ENCODE assay signal across 23 cellular contexts in the genomic region with DNA sequence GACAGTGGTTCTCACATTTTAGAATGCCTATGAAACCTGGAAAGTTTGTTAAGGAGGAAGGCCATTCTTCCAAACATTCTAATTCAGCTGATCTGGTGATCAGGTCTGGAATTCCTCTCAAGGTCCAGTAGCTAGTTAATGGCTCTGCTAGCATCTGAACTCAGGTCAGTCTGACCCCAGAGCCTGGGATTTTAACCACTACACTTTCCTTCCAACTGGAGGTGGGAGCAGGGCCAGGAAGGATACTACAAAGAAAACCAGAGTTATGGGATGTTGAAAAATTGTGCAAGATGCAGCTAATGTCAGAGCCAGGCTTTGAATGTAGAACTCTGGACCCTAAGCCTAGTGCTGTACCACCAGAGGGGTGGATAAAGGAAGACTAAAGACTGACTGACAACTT.
DNase-seq lines count a peak whose midpoint lies in the region; FAIRE-seq and TF ChIP-seq lines count a peak whose summit lies in the region.
"Had no signal": no experiment of that assay in that cellular context is flagged by ENCODE, and none has a peak within 500 bp of the region (broad histone marks: within the 10 kb centered on the region; RNA-seq: fewer than 3 reads in every experiment).

No MANE protein-coding gene starts in this region.

- H3K4me3 ChIP-seq in fibroblast of villous mesenchyme (ENCODE audit: low read depth, low read length), result no peak overlapping the region
- no peak overlapping the region for H3K4me3 ChIP-seq in uterus
- H3K4me3 ChIP-seq: BLaER1 had no signal

- POLR2A ChIA-PET in GM10248 (lab: Yijun Ruan, JAX), result no interaction called here

- intact Hi-C loops in uterus (cut with DNase I; ENCODE audit: low total_unique reads), result no loop called here

- H3K4me1 ChIP-seq in uterus, result no peaks in the 10 kb centered on the region
- H3K4me1 ChIP-seq: BE2C, BLaER1, Caco-2 had no signal

- no peaks in the 10 kb centered on the region for H3K36me3 ChIP-seq in uterus
- H3K36me3 ChIP-seq: BE2C, BLaER1 had no signal

- peak overlapping the region in 1 of 2 donors; percentile 34 for H3K27ac ChIP-seq in uterus
- H3K27ac ChIP-seq: BLaER1 had no signal

- no peaks in the 10 kb centered on the region for H3K9me3 ChIP-seq in uterus
- H3K9me3 ChIP-seq: BE2C, Caco-2 had no signal

- H3K27me3 ChIP-seq in uterus, result no peaks in the 10 kb centered on the region
- H3K27me3 ChIP-seq: BE2C, BLaER1 had no signal

- CTCF ChIA-PET in GM10248 (lab: Yijun Ruan, JAX), result no interaction called here

- TF ChIP-seq POLR2A in uterus (IDR thresholded peaks at IDR 0.05), result no peak
- TF ChIP-seq POLR2A in GM12891 (IDR thresholded peaks at IDR 0.05; ENCODE audit: low read depth, low read length), result no peak

- DNase-seq in ELF-1 (ENCODE audit: low read depth, low spot score), result peak; percentile 2
- DNase-seq in GM10248 (ENCODE audit: extremely low spot score), result peak; percentile 3
- peak; percentile 17 for DNase-seq in fibroblast of villous mesenchyme (ENCODE audit: low read depth)
- DNase-seq in uterus, result peak; percentile 73 to 75
- no peak for DNase-seq in COR-L47 (lab: John Stamatoyannopoulos, UW)
- no peak for DNase-seq in GM20000 (ENCODE audit: low spot score)
- no peak for DNase-seq in GM12891 (ENCODE audit: insufficient read length, low spot score)
- DNase-seq: 8988T; ACHN; BE2C; C1 segment of cervical spinal cord; Caco-2; Calu3; CD4-positive, alpha-beta memory T cell; CD4-positive, CD25-positive, alpha-beta regulatory T cell; CD8-positive, alpha-beta memory T cell; DMS79 treated with DMSO at 0.1 percent for 48 hours; GDM1 had no signal

- no peak for FAIRE-seq in GM12891 (lab: Jason Lieb, UNC)
- FAIRE-seq: A204.1, D721Med, GM12892, GM18507 had no signal

- TF ChIP-seq CTCF in GM10248 (IDR thresholded peaks at IDR 0.05; ENCODE audit: control extremely low read depth, extremely low read depth, low read depth, missing control alignments) (no peak), fibroblast of villous mesenchyme (IDR thresholded peaks at IDR 0.05; ENCODE audit: insufficient read depth, low read depth, low read length) (no peak), uterus (IDR thresholded peaks at IDR 0.05) (no peak), GM20000 (IDR thresholded peaks at IDR 0.05; ENCODE audit: extremely low read depth, missing control alignments) (no peak)

TF ChIP-seq in GM12891, 5 proteins besides CTCF, POLR2A, EP300 and RAD21:
- TF ChIP-seq TAF1 (IDR thresholded peaks at IDR 0.05; ENCODE audit: low read depth, low read length), result no peak
- TF ChIP-seq POU2F2 (IDR thresholded peaks at IDR 0.05; ENCODE audit: low read depth, low read length), result no peak
- no peak for TF ChIP-seq SPI1 (IDR thresholded peaks at IDR 0.05; ENCODE audit: low read depth, low read length)
- no peak for TF ChIP-seq POLR2AphosphoS5 (IDR thresholded peaks at IDR 0.05; ENCODE audit: low read depth, low read length)
- TF ChIP-seq PAX5 (IDR thresholded peaks at IDR 0.05; ENCODE audit: insufficient read depth, low read length, severe bottlenecking), result no peak

Comparison
In these comparisons a context has a peak if more than half of its experiments do, and no peak if none do; other contexts are left out.
1. DNase-seq: peak in ELF-1 (single experiment), GM10248 (single experiment), fibroblast of villous mesenchyme (single experiment) and uterus (2 of 2); none in COR-L47 (single experiment), GM20000 (single experiment) and GM12891 (single experiment).